Comparison of ENCODE assay signal across 20 cellular contexts in the genomic region with DNA sequence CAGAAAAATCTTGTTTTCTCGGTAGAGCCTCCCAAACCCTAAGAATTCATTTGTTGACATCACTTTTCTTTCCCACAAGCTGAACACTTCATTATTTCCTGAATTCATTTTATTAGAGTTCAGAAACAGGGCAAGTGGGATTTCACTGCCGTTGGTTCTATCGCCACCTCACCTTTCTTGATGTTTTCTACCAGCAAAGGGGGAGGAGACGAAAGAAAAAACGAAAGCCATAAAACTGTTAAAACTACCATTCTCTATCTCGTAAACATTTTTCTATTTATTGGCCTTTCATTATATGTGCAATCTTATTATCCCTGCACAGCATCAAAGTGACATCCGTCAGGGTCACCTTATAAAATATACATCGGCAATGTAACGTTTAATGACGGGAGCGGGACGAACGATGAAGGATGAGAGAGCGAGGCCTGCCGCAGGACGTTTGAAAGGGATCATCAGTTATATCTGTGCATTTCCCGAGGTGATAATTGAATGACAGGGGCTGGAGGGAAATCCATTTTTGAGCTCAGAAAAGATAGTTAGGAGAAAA. TPM values are rescaled to one million over a fixed set of nuclear protein-coding genes. Genes with fewer than 3 reads are reported as not detected.
DNase-seq lines count a peak whose midpoint lies in the region; ATAC-seq and TF ChIP-seq lines count a peak whose summit lies in the region.
"Had no signal": no experiment of that assay in that cellular context is flagged by ENCODE, and none has a peak within 500 bp of the region (broad histone marks: within the 10 kb centered on the region; RNA-seq: fewer than 3 reads in every experiment).

No MANE protein-coding gene starts in this region.

- H3K27me3 ChIP-seq in stomach smooth muscle (ENCODE audit: control insufficient read depth in 1 of 2, insufficient read depth in 2 of 2, low read length in 2 of 2) = no peaks in the 10 kb centered on the region
- H3K27me3 ChIP-seq: SJCRH30 had no signal

- intact Hi-C loops in sciatic nerve (cut with DNase I) = no loop called here

- no peaks in the 10 kb centered on the region for H3K9me3 ChIP-seq in stomach smooth muscle (ENCODE audit: control insufficient read depth in 2 of 2, low read length in 2 of 2)
- H3K9me3 ChIP-seq: SJCRH30 had no signal

- POLR2A ChIA-PET in WTC11 (lab: Charles Lee) = no interaction called here

- no peak overlapping the region for H3K4me3 Mint-ChIP-seq in activated naive CD4-positive, alpha-beta T cell treated with anti-CD3 and anti-CD28 coated beads, Interleukin-2, amount 50 U/mL, for 24 hours
- no peak overlapping the region for H3K4me3 Mint-ChIP-seq in WTC11
- H3K4me3 Mint-ChIP-seq in mesothelial cell of epicardium = peak overlapping the region; percentile 6
- H3K4me3 Mint-ChIP-seq: activated CD8-positive, alpha-beta memory T cell treated with anti-CD3 and anti-CD28 coated beads, Interleukin-2, amount 10 ng/mL, durations not matched to agents 7 days and 5 days; H9 had no signal

- no peak overlapping the region for H3K4me3 ChIP-seq in stomach smooth muscle (ENCODE audit: low read length in 2 of 2)
- H3K4me3 ChIP-seq: SJCRH30 had no signal

- H3K9me3 Mint-ChIP-seq in activated naive CD4-positive, alpha-beta T cell treated with anti-CD3 and anti-CD28 coated beads, Interleukin-2, amount 50 U/mL, for 24 hours = no peaks in the 10 kb centered on the region
- H3K9me3 Mint-ChIP-seq in WTC11 (no peaks in the 10 kb centered on the region), mesothelial cell of epicardium (no peaks in the 10 kb centered on the region)
- H3K9me3 Mint-ChIP-seq: H9 had no signal

- peaks cover 83% of the 10 kb centered on the region for H3K4me1 Mint-ChIP-seq in activated naive CD4-positive, alpha-beta T cell treated with anti-CD3 and anti-CD28 coated beads, Interleukin-2, amount 50 U/mL, for 24 hours
- H3K4me1 Mint-ChIP-seq in WTC11 = peaks cover 81% of the 10 kb centered on the region
- H3K4me1 Mint-ChIP-seq in mesothelial cell of epicardium = peaks cover 78% of the 10 kb centered on the region

- peak overlapping the region; percentile 8 for H3K27ac Mint-ChIP-seq in activated naive CD4-positive, alpha-beta T cell treated with anti-CD3 and anti-CD28 coated beads, Interleukin-2, amount 50 U/mL, for 24 hours
- H3K27ac Mint-ChIP-seq in WTC11 (0 out of 2 replicates have a peak overlapping the region, but pooled peaks have one; percentile 42), mesothelial cell of epicardium (peak overlapping the region; percentile 94)
- H3K27ac Mint-ChIP-seq: activated CD8-positive, alpha-beta memory T cell treated with anti-CD3 and anti-CD28 coated beads, Interleukin-2, amount 10 ng/mL, durations not matched to agents 7 days and 5 days had no signal

- ATAC-seq in WTC11 (no peak), HG03442 (IDR thresholded peaks at IDR 0.05; ENCODE audit: unreplicated experiment) (no peak), HG02759 (IDR thresholded peaks at IDR 0.05; ENCODE audit: unreplicated experiment) (no peak), sciatic nerve (no peak)
- ATAC-seq: activated CD8-positive, alpha-beta memory T cell treated with anti-CD3 and anti-CD28 coated beads, Interleukin-2, amount 10 ng/mL, durations not matched to agents 7 days and 5 days had no signal

- CTCF ChIA-PET in WTC11 (lab: Charles Lee) = no interaction called here

- no peak for DNase-seq in activated naive CD4-positive, alpha-beta T cell treated with anti-CD3 and anti-CD28 coated beads, Interleukin-2, amount 50 U/mL, for 16 hours
- DNase-seq in WTC11 (ENCODE audit: low spot score) (no peak), mesothelial cell of epicardium (ENCODE audit: low spot score in 2 of 2, unreplicated experiment in 2 of 2) (no peak), sciatic nerve (ENCODE audit: low spot score) (no peak)
- DNase-seq: activated CD4-positive, CD25-positive, alpha-beta regulatory T cell treated with anti-CD3 and anti-CD28 coated beads, Interleukin-2, amount 50 U/mL, for 72 hours; activated CD8-positive, alpha-beta memory T cell treated with anti-CD3 and anti-CD28 coated beads, Interleukin-2, amount 10 ng/mL, durations not matched to agents 7 days and 5 days; aorta; C1 segment of cervical spinal cord; H9; Karpas-422; left cardiac atrium; NCI-H1092; occipital lobe; stimulated activated CD4-positive, alpha-beta T cell treated with anti-CD3 and anti-CD28 coated beads, Interleukin-2, amount 100 ng/mL, for 48 hours had no signal

- H3K27ac ChIP-seq in stomach smooth muscle (ENCODE audit: low read length) = peak overlapping the region; percentile 84

- peaks cover 0 to 3% of the 10 kb centered on the region in 2 donors for H3K36me3 ChIP-seq in stomach smooth muscle (ENCODE audit: control insufficient read depth in 2 of 2, insufficient read depth in 2 of 2, low read length in 2 of 2)

- H3K4me1 ChIP-seq in stomach smooth muscle (ENCODE audit: control insufficient read depth, insufficient read depth, low read length) = peaks cover 79% of the 10 kb centered on the region

- TF ChIP-seq CTCF in WTC11 (IDR thresholded peaks at IDR 0.05) (no peak), mesothelial cell of epicardium (IDR thresholded peaks at IDR 0.05; ENCODE audit: unreplicated experiment) (no peak)

- H3K36me3 Mint-ChIP-seq in activated naive CD4-positive, alpha-beta T cell treated with anti-CD3 and anti-CD28 coated beads, Interleukin-2, amount 50 U/mL, for 24 hours = peaks cover 7% of the 10 kb centered on the region
- H3K36me3 Mint-ChIP-seq in WTC11 (0 out of 2 replicates have a peak, but pooled peaks cover 2% of the 10 kb centered on the region), mesothelial cell of epicardium (peaks cover 3% of the 10 kb centered on the region)
- H3K36me3 Mint-ChIP-seq: activated CD8-positive, alpha-beta memory T cell treated with anti-CD3 and anti-CD28 coated beads, Interleukin-2, amount 10 ng/mL, durations not matched to agents 7 days and 5 days had no signal

- no peaks in the 10 kb centered on the region for H3K27me3 Mint-ChIP-seq in activated naive CD4-positive, alpha-beta T cell treated with anti-CD3 and anti-CD28 coated beads, Interleukin-2, amount 50 U/mL, for 24 hours
- H3K27me3 Mint-ChIP-seq in WTC11 (ENCODE audit: low read depth) (no peaks in the 10 kb centered on the region), mesothelial cell of epicardium (ENCODE audit: low read depth) (no peaks in the 10 kb centered on the region)
- H3K27me3 Mint-ChIP-seq: activated CD8-positive, alpha-beta memory T cell treated with anti-CD3 and anti-CD28 coated beads, Interleukin-2, amount 10 ng/mL, durations not matched to agents 7 days and 5 days had no signal

- no peak overlapping the region for H3K9ac ChIP-seq in stomach smooth muscle (ENCODE audit: low read length in 2 of 2)

TF ChIP-seq in WTC11, 78 proteins besides CTCF, POLR2A, EP300 and RAD21 (continues in another document):
- no peak for TF ChIP-seq ZNF219 (CRISPR knock-in tag; IDR thresholded peaks at IDR 0.05; ENCODE audit: borderline replicate concordance)
- TF ChIP-seq GRHL2 (CRISPR knock-in tag; IDR thresholded peaks at IDR 0.05; ENCODE audit: insufficient replicate concordance, severe bottlenecking) = no peak
- TF ChIP-seq, protein P1, sequence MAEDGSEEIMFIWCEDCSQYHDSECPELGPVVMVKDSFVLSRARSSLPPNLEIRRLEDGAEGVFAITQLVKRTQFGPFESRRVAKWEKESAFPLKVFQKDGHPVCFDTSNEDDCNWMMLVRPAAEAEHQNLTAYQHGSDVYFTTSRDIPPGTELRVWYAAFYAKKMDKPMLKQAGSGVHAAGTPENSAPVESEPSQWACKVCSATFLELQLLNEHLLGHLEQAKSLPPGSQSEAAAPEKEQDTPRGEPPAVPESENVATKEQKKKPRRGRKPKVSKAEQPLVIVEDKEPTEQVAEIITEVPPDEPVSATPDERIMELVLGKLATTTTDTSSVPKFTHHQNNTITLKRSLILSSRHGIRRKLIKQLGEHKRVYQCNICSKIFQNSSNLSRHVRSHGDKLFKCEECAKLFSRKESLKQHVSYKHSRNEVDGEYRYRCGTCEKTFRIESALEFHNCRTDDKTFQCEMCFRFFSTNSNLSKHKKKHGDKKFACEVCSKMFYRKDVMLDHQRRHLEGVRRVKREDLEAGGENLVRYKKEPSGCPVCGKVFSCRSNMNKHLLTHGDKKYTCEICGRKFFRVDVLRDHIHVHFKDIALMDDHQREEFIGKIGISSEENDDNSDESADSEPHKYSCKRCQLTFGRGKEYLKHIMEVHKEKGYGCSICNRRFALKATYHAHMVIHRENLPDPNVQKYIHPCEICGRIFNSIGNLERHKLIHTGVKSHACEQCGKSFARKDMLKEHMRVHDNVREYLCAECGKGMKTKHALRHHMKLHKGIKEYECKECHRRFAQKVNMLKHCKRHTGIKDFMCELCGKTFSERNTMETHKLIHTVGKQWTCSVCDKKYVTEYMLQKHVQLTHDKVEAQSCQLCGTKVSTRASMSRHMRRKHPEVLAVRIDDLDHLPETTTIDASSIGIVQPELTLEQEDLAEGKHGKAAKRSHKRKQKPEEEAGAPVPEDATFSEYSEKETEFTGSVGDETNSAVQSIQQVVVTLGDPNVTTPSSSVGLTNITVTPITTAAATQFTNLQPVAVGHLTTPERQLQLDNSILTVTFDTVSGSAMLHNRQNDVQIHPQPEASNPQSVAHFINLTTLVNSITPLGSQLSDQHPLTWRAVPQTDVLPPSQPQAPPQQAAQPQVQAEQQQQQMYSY (CRISPR knock-in tag; IDR thresholded peaks at IDR 0.05) = no peak
- TF ChIP-seq, protein P2, sequence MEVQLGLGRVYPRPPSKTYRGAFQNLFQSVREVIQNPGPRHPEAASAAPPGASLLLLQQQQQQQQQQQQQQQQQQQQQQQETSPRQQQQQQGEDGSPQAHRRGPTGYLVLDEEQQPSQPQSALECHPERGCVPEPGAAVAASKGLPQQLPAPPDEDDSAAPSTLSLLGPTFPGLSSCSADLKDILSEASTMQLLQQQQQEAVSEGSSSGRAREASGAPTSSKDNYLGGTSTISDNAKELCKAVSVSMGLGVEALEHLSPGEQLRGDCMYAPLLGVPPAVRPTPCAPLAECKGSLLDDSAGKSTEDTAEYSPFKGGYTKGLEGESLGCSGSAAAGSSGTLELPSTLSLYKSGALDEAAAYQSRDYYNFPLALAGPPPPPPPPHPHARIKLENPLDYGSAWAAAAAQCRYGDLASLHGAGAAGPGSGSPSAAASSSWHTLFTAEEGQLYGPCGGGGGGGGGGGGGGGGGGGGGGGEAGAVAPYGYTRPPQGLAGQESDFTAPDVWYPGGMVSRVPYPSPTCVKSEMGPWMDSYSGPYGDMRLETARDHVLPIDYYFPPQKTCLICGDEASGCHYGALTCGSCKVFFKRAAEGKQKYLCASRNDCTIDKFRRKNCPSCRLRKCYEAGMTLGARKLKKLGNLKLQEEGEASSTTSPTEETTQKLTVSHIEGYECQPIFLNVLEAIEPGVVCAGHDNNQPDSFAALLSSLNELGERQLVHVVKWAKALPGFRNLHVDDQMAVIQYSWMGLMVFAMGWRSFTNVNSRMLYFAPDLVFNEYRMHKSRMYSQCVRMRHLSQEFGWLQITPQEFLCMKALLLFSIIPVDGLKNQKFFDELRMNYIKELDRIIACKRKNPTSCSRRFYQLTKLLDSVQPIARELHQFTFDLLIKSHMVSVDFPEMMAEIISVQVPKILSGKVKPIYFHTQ (CRISPR knock-in tag; IDR thresholded peaks at IDR 0.05) = no peak
- TF ChIP-seq ZNF416 (CRISPR knock-in tag; IDR thresholded peaks at IDR 0.05) = no peak
- TF ChIP-seq ZNF317 (CRISPR knock-in tag; IDR thresholded peaks at IDR 0.05; ENCODE audit: borderline replicate concordance, low read depth) = no peak

RNA-seq across cellular contexts. Expression of a gene that starts 59.5 kb away (rescaled TPM):
- total RNA-seq in WTC11 (2021) (2.0 to 2.3 TPM (median 2.3 TPM) in 3 replicates), mesothelial cell of epicardium (4.1 to 4.9 TPM (median 4.9 TPM) in 3 replicates), sciatic nerve (2.5 TPM)
- total RNA-seq: mononuclear cell had no signal

Comparison
In these comparisons a context has a peak if more than half of its experiments do, and no peak if none do; other contexts are left out.
1. H3K27ac Mint-ChIP-seq: peak in every context shown above with its lines; median percentile 94 in mesothelial cell of epicardium; 42 in WTC11; 8 in activated naive CD4-positive, alpha-beta T cell treated with anti-CD3 and anti-CD28 coated beads, Interleukin-2, amount 50 U/mL, for 24 hours.